Comparison of ENCODE assay signal across 19 cellular contexts in genomic region chr6:38489951-38490350, GRCh38.
DNase-seq lines count a peak whose midpoint lies in the region; ATAC-seq and TF ChIP-seq lines count a peak whose summit lies in the region.
"Had no signal": no experiment of that assay in that cellular context is flagged by ENCODE, and none has a peak within 500 bp of the region (broad histone marks: within the 10 kb centered on the region; RNA-seq: fewer than 3 reads in every experiment).

No MANE protein-coding gene starts in this region.

- TF ChIP-seq CTCF in HFFc6 (IDR thresholded peaks at IDR 0.05), result no peak

- intact Hi-C loops in activated CD4-positive, alpha-beta T cell treated with anti-CD3 and anti-CD28 coated beads for 36 hours (cut with DNase I, micrococcal nuclease), result loop anchor here (5.0 to 10.0 kb wide), 5 partner anchors 458 to 1005 kb away; no protein-coding TSS in a partner anchor

- no peak overlapping the region for H3K27ac Mint-ChIP-seq in HFFc6
- H3K27ac Mint-ChIP-seq in activated CD4-positive, alpha-beta T cell treated with anti-CD3 and anti-CD28 coated beads for 36 hours, result no peak overlapping the region
- H3K27ac Mint-ChIP-seq: activated CD8-positive, alpha-beta memory T cell treated with anti-CD3 and anti-CD28 coated beads, Interleukin-2, amount 10 ng/mL, durations not matched to agents 7 days and 5 days; naive B cell; progenitor cell of endocrine pancreas; stimulated activated naive B cell treated with anti-CD40 and anti-IgM and Interleukin-4, amounts not matched to agents 10 μg/mL and 1 μg/mL and 100 μg/mL, for 72 hours; WTC11 had no signal

- peak; percentile 67 for ATAC-seq in SK-N-SH treated with all-trans-retinoic acid at 6 μM for 48 hours
- ATAC-seq in activated CD4-positive, alpha-beta T cell treated with anti-CD3 and anti-CD28 coated beads for 36 hours, result no peak
- ATAC-seq in GM21723 (IDR thresholded peaks at IDR 0.05; ENCODE audit: unreplicated experiment), result no peak
- no peak for ATAC-seq in GM19324 (IDR thresholded peaks at IDR 0.05; ENCODE audit: low FRiP score, unreplicated experiment)
- ATAC-seq: activated CD8-positive, alpha-beta memory T cell treated with anti-CD3 and anti-CD28 coated beads, Interleukin-2, amount 10 ng/mL, durations not matched to agents 7 days and 5 days; Panc1; stimulated activated naive B cell treated with anti-CD40 and anti-IgM and Interleukin-4, amounts not matched to agents 10 μg/mL and 1 μg/mL and 100 μg/mL, for 72 hours; WTC11 had no signal

- H3K4me1 Mint-ChIP-seq in HFFc6 (ENCODE audit: low read depth), result peaks cover 37% of the 10 kb centered on the region
- peaks cover 3% of the 10 kb centered on the region for H3K4me1 Mint-ChIP-seq in activated CD4-positive, alpha-beta T cell treated with anti-CD3 and anti-CD28 coated beads for 36 hours

- no peaks in the 10 kb centered on the region for H3K9me3 Mint-ChIP-seq in HFFc6
- H3K9me3 Mint-ChIP-seq in activated CD4-positive, alpha-beta T cell treated with anti-CD3 and anti-CD28 coated beads for 36 hours (ENCODE audit: low read depth), result no peaks in the 10 kb centered on the region
- H3K9me3 Mint-ChIP-seq: naive B cell; stimulated activated naive B cell treated with anti-CD40 and anti-IgM and Interleukin-4, amounts not matched to agents 10 μg/mL and 1 μg/mL and 100 μg/mL, for 72 hours; WTC11 had no signal

- CTCF ChIA-PET in activated CD4-positive, alpha-beta T cell treated with anti-CD3 and anti-CD28 coated beads for 36 hours (lab: Charles Lee), result no interaction called here

- POLR2A ChIA-PET in activated CD4-positive, alpha-beta T cell treated with anti-CD3 and anti-CD28 coated beads for 36 hours (lab: Charles Lee), result no interaction called here

- H3K27me3 Mint-ChIP-seq in HFFc6 (ENCODE audit: insufficient read depth), result no peaks in the 10 kb centered on the region
- no peaks in the 10 kb centered on the region for H3K27me3 Mint-ChIP-seq in activated CD4-positive, alpha-beta T cell treated with anti-CD3 and anti-CD28 coated beads for 36 hours
- H3K27me3 Mint-ChIP-seq: activated CD8-positive, alpha-beta memory T cell treated with anti-CD3 and anti-CD28 coated beads, Interleukin-2, amount 10 ng/mL, durations not matched to agents 7 days and 5 days; naive B cell; stimulated activated naive B cell treated with anti-CD40 and anti-IgM and Interleukin-4, amounts not matched to agents 10 μg/mL and 1 μg/mL and 100 μg/mL, for 72 hours had no signal

- peaks cover 6% of the 10 kb centered on the region for H3K36me3 Mint-ChIP-seq in HFFc6 (ENCODE audit: low read depth)
- no peaks in the 10 kb centered on the region for H3K36me3 Mint-ChIP-seq in activated CD4-positive, alpha-beta T cell treated with anti-CD3 and anti-CD28 coated beads for 36 hours (ENCODE audit: low read depth)
- H3K36me3 Mint-ChIP-seq: activated CD8-positive, alpha-beta memory T cell treated with anti-CD3 and anti-CD28 coated beads, Interleukin-2, amount 10 ng/mL, durations not matched to agents 7 days and 5 days; stimulated activated naive B cell treated with anti-CD40 and anti-IgM and Interleukin-4, amounts not matched to agents 10 μg/mL and 1 μg/mL and 100 μg/mL, for 72 hours; WTC11 had no signal

- H3K4me3 Mint-ChIP-seq in HFFc6, result no peak overlapping the region
- H3K4me3 Mint-ChIP-seq in activated CD4-positive, alpha-beta T cell treated with anti-CD3 and anti-CD28 coated beads for 36 hours, result no peak overlapping the region
- H3K4me3 Mint-ChIP-seq: activated CD8-positive, alpha-beta memory T cell treated with anti-CD3 and anti-CD28 coated beads, Interleukin-2, amount 10 ng/mL, durations not matched to agents 7 days and 5 days; stimulated activated naive B cell treated with anti-CD40 and anti-IgM and Interleukin-4, amounts not matched to agents 10 μg/mL and 1 μg/mL and 100 μg/mL, for 72 hours; WTC11 had no signal

- DNase-seq in AG08395 (ENCODE audit: low spot score), result peak; percentile 77
- peak; percentile 56 for DNase-seq in HFFc6
- peak; percentile 87 for DNase-seq in fibroblast of peridontal ligament (ENCODE audit: extremely low read depth)
- no peak for DNase-seq in activated CD4-positive, alpha-beta T cell treated with anti-CD3 and anti-CD28 coated beads for 36 hours
- no peak for DNase-seq in NCI-H2107 (lab: John Stamatoyannopoulos, UW)
- DNase-seq: activated CD8-positive, alpha-beta memory T cell treated with anti-CD3 and anti-CD28 coated beads, Interleukin-2, amount 10 ng/mL, durations not matched to agents 7 days and 5 days; activated gamma-delta T cell; KBM-7; naive B cell; NCI-H1436; NCI-H526 treated with DMSO at 0.1 percent for 48 hours; stimulated activated naive B cell treated with anti-CD40 and anti-IgM and Interleukin-4, amounts not matched to agents 10 μg/mL and 1 μg/mL and 100 μg/mL, for 72 hours; upper lobe of left lung had no signal

TF ChIP-seq in SK-N-SH treated with all-trans-retinoic acid at 6 μM for 48 hours, 23 proteins besides CTCF, POLR2A, EP300 and RAD21:
- no peak for TF ChIP-seq ARNTL (CRISPR knock-in tag; IDR thresholded peaks at IDR 0.05; ENCODE audit: borderline replicate concordance, low read depth)
- TF ChIP-seq OSR1 (CRISPR knock-in tag; IDR thresholded peaks at IDR 0.05), result no peak
- no peak for TF ChIP-seq RARB (CRISPR knock-in tag; IDR thresholded peaks at IDR 0.05)
- no peak for TF ChIP-seq TCF4 (CRISPR knock-in tag; IDR thresholded peaks at IDR 0.05; ENCODE audit: borderline replicate concordance)
- no peak for TF ChIP-seq SNAI2 (CRISPR knock-in tag; IDR thresholded peaks at IDR 0.05)
- TF ChIP-seq ESRRG (CRISPR knock-in tag; IDR thresholded peaks at IDR 0.05), result no peak
TF ChIP-seq in SK-N-SH treated with all-trans-retinoic acid at 6 μM for 48 hours: peak in this region for 0.

Comparison
In these comparisons a context has a peak if more than half of its experiments do, and no peak if none do; other contexts are left out.
1. DNase-seq: peak in AG08395 (single experiment), HFFc6 (single experiment) and fibroblast of peridontal ligament (single experiment); none in activated CD4-positive, alpha-beta T cell treated with anti-CD3 and anti-CD28 coated beads for 36 hours (single experiment) and NCI-H2107 (single experiment).